In the genomic region with DNA sequence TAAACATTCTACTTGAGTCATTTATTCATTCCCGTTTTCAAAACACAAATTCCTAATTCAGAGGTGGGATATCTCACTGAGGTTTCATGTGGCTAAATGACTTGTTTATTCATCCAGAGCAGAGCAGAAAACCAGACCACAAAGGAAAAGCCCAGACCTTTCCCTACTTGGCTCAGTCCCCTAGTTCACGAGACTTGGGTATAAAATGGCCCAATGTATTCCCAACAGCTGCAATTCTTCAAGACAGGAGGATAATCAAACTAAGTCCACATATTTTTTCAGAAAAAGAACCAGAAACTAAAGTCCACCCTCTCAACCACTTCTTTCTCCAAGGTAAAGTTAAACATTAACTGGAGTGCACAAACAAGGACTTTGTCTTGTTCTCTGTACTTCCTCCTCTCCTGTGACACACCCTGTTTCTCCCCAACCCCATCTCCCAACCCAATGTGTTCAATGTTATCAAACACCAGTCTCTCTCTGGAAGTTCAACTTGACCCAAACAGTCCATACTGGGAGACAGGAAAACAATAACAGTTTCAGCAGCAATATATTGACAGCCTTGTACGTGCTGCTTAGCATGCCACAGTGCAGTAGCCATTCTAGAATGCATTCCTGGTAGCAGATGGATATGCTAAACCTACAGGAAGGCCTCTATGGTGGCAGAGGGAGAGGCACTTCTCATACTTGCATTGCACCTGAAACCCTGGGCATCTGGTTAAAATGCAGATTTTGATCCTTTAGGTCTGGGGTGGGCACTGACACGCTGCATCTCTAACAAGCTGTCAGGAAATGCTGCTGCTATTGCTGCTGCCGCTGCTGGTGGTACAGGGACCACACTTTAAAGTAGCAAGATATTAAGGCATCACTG, we compare ENCODE assay signal across 11 cellular contexts.
DNase-seq lines count a peak whose midpoint lies in the region; ATAC-seq and TF ChIP-seq lines count a peak whose summit lies in the region.
"Had no signal": no experiment of that assay in that cellular context is flagged by ENCODE, and none has a peak within 500 bp of the region (broad histone marks: within the 10 kb centered on the region; RNA-seq: fewer than 3 reads in every experiment).

No MANE protein-coding gene starts in this region.

- H2AFZ ChIP-seq in hepatocyte = no peak overlapping the region
- H2AFZ ChIP-seq: neural progenitor cell had no signal

- no peaks in the 10 kb centered on the region for H3K79me2 ChIP-seq in hepatocyte

- DNase-seq in Right ventricle myocardium superior (no peak), heart right ventricle (no peak), HuH-7 (ENCODE audit: low spot score) (peak; percentile 97), hepatocyte (ENCODE audit: low spot score) (peak; percentile 74), KG1 (lab: John Stamatoyannopoulos, UW) (no peak), NCI-H510A (lab: John Stamatoyannopoulos, UW) (no peak), SHP77 treated with DMSO at 0.1 percent for 48 hours (lab: John Stamatoyannopoulos, UW) (no peak), NCI-H1694 (lab: John Stamatoyannopoulos, UW) (no peak)

- no peak overlapping the region for H3K4me3 ChIP-seq in heart right ventricle
- no peak overlapping the region for H3K4me3 ChIP-seq in hepatocyte
- H3K4me3 ChIP-seq: neural progenitor cell, SJCRH30 had no signal

- H3K27ac ChIP-seq in heart right ventricle = no peak overlapping the region
- H3K27ac ChIP-seq in hepatocyte = peak overlapping the region; percentile 92
- H3K27ac ChIP-seq: KMS-11, neural progenitor cell, SJCRH30 had no signal

- TF ChIP-seq CTCF in heart right ventricle (IDR thresholded peaks at IDR 0.05) = no peak
- TF ChIP-seq CTCF in hepatocyte (IDR thresholded peaks at IDR 0.05; ENCODE audit: poor library complexity) = no peak

- ATAC-seq in Right ventricle myocardium superior (ENCODE audit: poor library complexity) (peak; percentile 27), heart right ventricle (no peak)

- intact Hi-C loops in Right ventricle myocardium superior (cut with DNase I) (no loop called here), heart right ventricle (cut with DNase I) (no loop called here)

- no peaks in the 10 kb centered on the region for H3K27me3 ChIP-seq in heart right ventricle
- H3K27me3 ChIP-seq in hepatocyte = no peaks in the 10 kb centered on the region
- H3K27me3 ChIP-seq: neural progenitor cell, SJCRH30 had no signal

- H3K9me3 ChIP-seq in heart right ventricle (no peaks in the 10 kb centered on the region), hepatocyte (ENCODE audit: low read depth) (no peaks in the 10 kb centered on the region)
- H3K9me3 ChIP-seq: SJCRH30 had no signal

- H3K36me3 ChIP-seq in heart right ventricle (no peaks in the 10 kb centered on the region), hepatocyte (replicated peaks; ENCODE audit: insufficient read depth, low read depth) (no peaks in the 10 kb centered on the region)
- H3K36me3 ChIP-seq: neural progenitor cell, SJCRH30 had no signal

- H3K9me2 ChIP-seq in hepatocyte (replicated peaks; ENCODE audit: insufficient read depth) = no peaks in the 10 kb centered on the region

- no peaks in the 10 kb centered on the region for H3K4me1 ChIP-seq in heart right ventricle
- peaks cover 26% of the 10 kb centered on the region for H3K4me1 ChIP-seq in hepatocyte (ENCODE audit: insufficient read depth)
- H3K4me1 ChIP-seq: neural progenitor cell, SJCRH30 had no signal

- 71 to 76% methylated on average over 5 of the region's 5 CpGs for WGBS in heart right ventricle, 2 donors
- 45% methylated on average over 5 of the region's 5 CpGs for WGBS in hepatocyte (ENCODE audit: low lambda C conversion rate, missing lambda C conversion rate)

- H4K20me1 ChIP-seq in hepatocyte (ENCODE audit: insufficient read depth, poor library complexity, severe bottlenecking) = no peaks in the 10 kb centered on the region

- H3K4me2 ChIP-seq in hepatocyte = peak overlapping the region; percentile 32
- H3K4me2 ChIP-seq: KMS-11, neural progenitor cell had no signal

Comparison
In these comparisons a context has a peak if more than half of its experiments do, and no peak if none do; other contexts are left out.
1. DNase-seq: peak in HuH-7 (single experiment) and hepatocyte (single experiment); none in Right ventricle myocardium superior (single experiment), heart right ventricle (0 of 2), KG1 (single experiment), NCI-H510A (single experiment), SHP77 treated with DMSO at 0.1 percent for 48 hours (single experiment) and NCI-H1694 (single experiment).